26 cellular contexts compared by ENCODE assay signal in the genomic region with DNA sequence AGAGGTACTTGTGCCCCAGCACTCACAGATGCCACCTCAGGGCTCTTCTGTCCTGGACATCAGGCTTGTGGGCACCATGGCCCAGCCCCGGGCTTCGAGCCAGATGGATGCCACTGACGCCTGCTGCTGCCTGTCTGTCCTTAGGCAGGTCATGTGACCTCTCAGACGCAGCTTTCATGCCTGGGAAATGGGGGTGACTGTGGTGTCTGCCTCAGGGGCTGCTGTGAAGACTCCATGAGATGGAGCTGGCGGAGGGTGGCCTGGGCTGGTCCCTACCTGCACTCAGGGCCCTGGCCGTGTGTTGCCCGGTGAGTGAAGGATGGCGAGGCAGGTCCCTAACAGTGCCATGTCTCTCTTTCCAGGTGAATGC. TPM values are rescaled to one million over a fixed set of nuclear protein-coding genes. Genes with fewer than 3 reads are reported as not detected.
"Had no signal": no experiment of that assay in that cellular context is flagged by ENCODE, and none has a peak within 500 bp of the region (broad histone marks: within the 10 kb centered on the region; RNA-seq: fewer than 3 reads in every experiment).

No MANE protein-coding gene starts in this region.

- H3K36me3 ChIP-seq: esophagus muscularis mucosa, gastrocnemius medialis, heart right ventricle, prostate gland, right lobe of liver, spleen, tibial artery, upper lobe of left lung, uterus had no signal

- H3K9me3 Mint-ChIP-seq: natural killer cell treated with Interleukin-12 subunit alpha and Interleukin-12 subunit beta and Interleukin-15 and Interleukin-18, amount 100 ng/mL, for 72 hours; stimulated activated memory B cell treated with anti-CD40 and anti-IgM and Interleukin-4, amounts not matched to agents 10 μg/mL and 1 μg/mL and 100 μg/mL, for 72 hours; stimulated activated naive CD8-positive, alpha-beta T cell treated with anti-CD3 and anti-CD28 coated beads, Interleukin-15, Interleukin-2, amounts not matched to agents 100 ng/mL and 50 ng/mL, for 24 hours had no signal

- H3K27ac Mint-ChIP-seq: natural killer cell treated with Interleukin-12 subunit alpha and Interleukin-12 subunit beta and Interleukin-15 and Interleukin-18, amount 100 ng/mL, for 72 hours; stimulated activated memory B cell treated with anti-CD40 and anti-IgM and Interleukin-4, amounts not matched to agents 10 μg/mL and 1 μg/mL and 100 μg/mL, for 72 hours; stimulated activated naive CD8-positive, alpha-beta T cell treated with anti-CD3 and anti-CD28 coated beads, Interleukin-15, Interleukin-2, amounts not matched to agents 100 ng/mL and 50 ng/mL, for 24 hours had no signal

- H3K4me1 ChIP-seq: gastrocnemius medialis, heart right ventricle, parathyroid adenoma, prostate gland, right lobe of liver, upper lobe of left lung, uterus had no signal

- DNase-seq: dorsolateral prefrontal cortex; effector CD8-positive, alpha-beta T cell; gastrocnemius medialis; heart right ventricle; islet precursor cell; mammary epithelial cell; mucosa of descending colon; right lobe of liver; spleen; stimulated activated CD4-positive, alpha-beta T cell treated with anti-CD3 and anti-CD28 coated beads, Interleukin-15, amount 100 ng/mL, for 24 hours; stimulated activated CD4-positive, alpha-beta T cell treated with anti-CD3 and anti-CD28 coated beads, Interleukin-1b, Interleukin-23, amount 100 ng/mL, for 48 hours; stimulated activated CD4-positive, alpha-beta T cell treated with anti-CD3 and anti-CD28 coated beads, Interleukin-4, amount 100 ng/mL, for 24 hours; tibial artery had no signal

- H3K4me3 Mint-ChIP-seq: natural killer cell treated with Interleukin-12 subunit alpha and Interleukin-12 subunit beta and Interleukin-15 and Interleukin-18, amount 100 ng/mL, for 72 hours; stimulated activated memory B cell treated with anti-CD40 and anti-IgM and Interleukin-4, amounts not matched to agents 10 μg/mL and 1 μg/mL and 100 μg/mL, for 72 hours; stimulated activated naive CD8-positive, alpha-beta T cell treated with anti-CD3 and anti-CD28 coated beads, Interleukin-15, Interleukin-2, amounts not matched to agents 100 ng/mL and 50 ng/mL, for 24 hours had no signal

- FAIRE-seq: endometrium had no signal

- H3K36me3 Mint-ChIP-seq: natural killer cell treated with Interleukin-12 subunit alpha and Interleukin-12 subunit beta and Interleukin-15 and Interleukin-18, amount 100 ng/mL, for 72 hours; stimulated activated memory B cell treated with anti-CD40 and anti-IgM and Interleukin-4, amounts not matched to agents 10 μg/mL and 1 μg/mL and 100 μg/mL, for 72 hours had no signal

- H3K79me2 ChIP-seq: parathyroid adenoma had no signal

- H3K27ac ChIP-seq: coronary artery, dorsolateral prefrontal cortex, esophagus muscularis mucosa, gastrocnemius medialis, heart right ventricle, parathyroid adenoma, prostate gland, right lobe of liver, spleen, tibial artery, upper lobe of left lung, uterus had no signal

- H3K4me3 ChIP-seq: coronary artery, dorsolateral prefrontal cortex, esophagus muscularis mucosa, gastrocnemius medialis, heart right ventricle, mucosa of descending colon, prostate gland, right lobe of liver, spleen, tibial artery, upper lobe of left lung, uterus had no signal

- H3K9me3 ChIP-seq: esophagus muscularis mucosa, gastrocnemius medialis, heart right ventricle, mucosa of descending colon, prostate gland, right lobe of liver, spleen, tibial artery, upper lobe of left lung, uterus had no signal

- H3K27me3 ChIP-seq: right lobe of liver, upper lobe of left lung, uterus had no signal

- ATAC-seq: gastrocnemius medialis; heart right ventricle; left lobe of liver; mucosa of descending colon; natural killer cell treated with Interleukin-12 subunit alpha and Interleukin-12 subunit beta and Interleukin-15 and Interleukin-18, amount 100 ng/mL, for 72 hours; right lobe of liver; stimulated activated memory B cell treated with anti-CD40 and anti-IgM and Interleukin-4, amounts not matched to agents 10 μg/mL and 1 μg/mL and 100 μg/mL, for 72 hours had no signal

- H2AFZ ChIP-seq: parathyroid adenoma had no signal

- H3K9ac ChIP-seq: parathyroid adenoma had no signal

RNA-seq across cellular contexts. Expression of a gene that starts 6.5 kb away (rescaled TPM):
- total RNA-seq: gastrocnemius medialis; mammary epithelial cell; natural killer cell treated with Interleukin-12 subunit alpha and Interleukin-12 subunit beta and Interleukin-15 and Interleukin-18, amount 100 ng/mL, for 72 hours had no signal
- polyA plus RNA-seq: mammary epithelial cell had no signal

RNA-seq across cellular contexts. Expression of a gene that starts 18.9 kb away (rescaled TPM):
- total RNA-seq: esophagus muscularis mucosa; gastrocnemius medialis; left lobe of liver; lower leg skin; mammary epithelial cell; natural killer cell treated with Interleukin-12 subunit alpha and Interleukin-12 subunit beta and Interleukin-15 and Interleukin-18, amount 100 ng/mL, for 72 hours; renal cortical epithelial cell; right lobe of liver had no signal
- polyA plus RNA-seq: mammary epithelial cell had no signal
